In genomic region chr1:218363141-218363540, GRCh38 we compare ENCODE assay signal across 18 cellular contexts. TPM values are rescaled to one million over a fixed set of nuclear protein-coding genes. Genes with fewer than 3 reads are reported as not detected.
A peak's percentile ranks its signal among the peaks of the same experiment; 100 is the strongest.
DNase-seq lines count a peak whose midpoint lies in the region; ATAC-seq, FAIRE-seq and TF ChIP-seq lines count a peak whose summit lies in the region.
"Had no signal": no experiment of that assay in that cellular context is flagged by ENCODE, and none has a peak within 500 bp of the region (broad histone marks: within the 10 kb centered on the region; RNA-seq: fewer than 3 reads in every experiment).

No MANE protein-coding gene starts in this region.

- intact Hi-C loops in tibial artery (cut with DNase I; ENCODE audit: low total_unique reads), result no loop called here

- H3K27ac Mint-ChIP-seq in astrocyte (ENCODE audit: unreplicated experiment) (peak overlapping the region; percentile 63), nephron (peak overlapping the region in 2 of 3 experiments; percentile 88 to 91)
- H3K27ac Mint-ChIP-seq: B cell had no signal

- H3K27me3 Mint-ChIP-seq in astrocyte (ENCODE audit: low read depth, unreplicated experiment) (no peaks in the 10 kb centered on the region), nephron (ENCODE audit: low read depth) (no peaks in the 10 kb centered on the region)
- H3K27me3 Mint-ChIP-seq: B cell had no signal

- no peak overlapping the region for H3K4me3 ChIP-seq in astrocyte (ENCODE audit: insufficient read depth, low read depth, low read length)
- no peak overlapping the region for H3K4me3 ChIP-seq in tibial artery
- H3K4me3 ChIP-seq: K562, Peyer's patch, SJSA1 had no signal

- H3K36me3 ChIP-seq in astrocyte (ENCODE audit: insufficient read depth, low read length) (peaks cover 11% of the 10 kb centered on the region), tibial artery (no peaks in the 10 kb centered on the region)
- H3K36me3 ChIP-seq: Peyer's patch, SJSA1 had no signal

- no peaks in the 10 kb centered on the region for H3K9me3 ChIP-seq in astrocyte (ENCODE audit: insufficient read depth, low read depth, low read length)
- no peaks in the 10 kb centered on the region for H3K9me3 ChIP-seq in tibial artery
- H3K9me3 ChIP-seq: Peyer's patch, SJSA1 had no signal

- H3K9me3 Mint-ChIP-seq in astrocyte (ENCODE audit: unreplicated experiment) (no peaks in the 10 kb centered on the region), nephron (no peaks in the 10 kb centered on the region)

- peak overlapping the region; percentile 3 for H3K4me2 ChIP-seq in astrocyte (ENCODE audit: low read length)

- H3K4me1 Mint-ChIP-seq in astrocyte (ENCODE audit: low read depth, unreplicated experiment) (peaks cover 82% of the 10 kb centered on the region), nephron (peaks cover 76% of the 10 kb centered on the region)
- H3K4me1 Mint-ChIP-seq: B cell had no signal

- peaks cover 98% of the 10 kb centered on the region for H3K79me2 ChIP-seq in astrocyte (ENCODE audit: insufficient read depth, low read length)

- no peak overlapping the region for H3K9ac ChIP-seq in astrocyte (ENCODE audit: low read length)

- FAIRE-seq in astrocyte (lab: Jason Lieb, UNC), result no peak
- FAIRE-seq: GM12891, K562 had no signal

- no peak overlapping the region for H3K4me3 Mint-ChIP-seq in astrocyte (ENCODE audit: unreplicated experiment)
- peak overlapping the region in 1 of 3 experiments; percentile 16 for H3K4me3 Mint-ChIP-seq in nephron
- H3K4me3 Mint-ChIP-seq: B cell had no signal

- DNase-seq in DMS53 (lab: John Stamatoyannopoulos, UW), result peak; percentile 56
- no peak for DNase-seq in DMS53 treated with DMSO at 0.1 percent for 48 hours (lab: John Stamatoyannopoulos, UW; ENCODE audit: unreplicated experiment)
- DNase-seq in astrocyte (ENCODE audit: low read depth), result no peak
- DNase-seq in tibial artery, result no peak
- no peak for DNase-seq in putamen (ENCODE audit: low spot score)
- no peak for DNase-seq in NCI-H1105 (lab: John Stamatoyannopoulos, UW)
- DNase-seq: 8988T, COR-L47, NCI-H1092 treated with DMSO at 0.1 percent for 48 hours, NCI-H2081 treated with DMSO at 0.1 percent for 48 hours, NCI-H524, Peyer's patch had no signal

- H3K27me3 ChIP-seq in astrocyte (ENCODE audit: insufficient read depth, low read length) (no peaks in the 10 kb centered on the region), tibial artery (no peaks in the 10 kb centered on the region)
- H3K27me3 ChIP-seq: Peyer's patch, SJSA1 had no signal

- H3K27ac ChIP-seq in astrocyte (ENCODE audit: low read depth, low read length), result no peak overlapping the region
- H3K27ac ChIP-seq in tibial artery, result peak overlapping the region; percentile 51 to 73
- H3K27ac ChIP-seq: Peyer's patch, SJSA1 had no signal

- H4K20me1 ChIP-seq in astrocyte (ENCODE audit: insufficient read depth, low read length), result peaks cover 74% of the 10 kb centered on the region

- H2AFZ ChIP-seq in astrocyte (ENCODE audit: low read depth, low read length), result no peak overlapping the region

- ATAC-seq in HG02588 (IDR thresholded peaks at IDR 0.05; ENCODE audit: unreplicated experiment), result no peak
- ATAC-seq: K562 had no signal

- H3K4me1 ChIP-seq in astrocyte (ENCODE audit: insufficient read depth, low read length), result peaks cover 40% of the 10 kb centered on the region
- peaks cover 0 to 100% (median 26%) of the 10 kb centered on the region in 4 donors for H3K4me1 ChIP-seq in tibial artery
- H3K4me1 ChIP-seq: Peyer's patch had no signal

- TF ChIP-seq CTCF in astrocyte (IDR thresholded peaks at IDR 0.05; ENCODE audit: insufficient read depth, low read depth, low read length), result no peak
- TF ChIP-seq CTCF in nephron (IDR thresholded peaks at IDR 0.05; ENCODE audit: unreplicated experiment in 3 of 3), result no peak
- no peak for TF ChIP-seq CTCF in tibial artery (IDR thresholded peaks at IDR 0.05)

- H3K36me3 Mint-ChIP-seq in astrocyte (ENCODE audit: low read depth, unreplicated experiment) (peaks cover 21% of the 10 kb centered on the region), nephron (ENCODE audit: low read depth) (peaks cover 29% of the 10 kb centered on the region)

RNA-seq across cellular contexts. Expression of gene TGFB2, which starts 18.0 kb away (rescaled TPM):
- 308 and 330 TPM in 2 replicates for total RNA-seq in astrocyte
